In genomic region chr5:96000308-96000707, GRCh38 we compare ENCODE assay signal across 19 cellular contexts.
"Had no signal": no experiment of that assay in that cellular context is flagged by ENCODE, and none has a peak within 500 bp of the region (broad histone marks: within the 10 kb centered on the region; RNA-seq: fewer than 3 reads in every experiment).

No MANE protein-coding gene starts in this region.

- H3K4me1 Mint-ChIP-seq: mesothelial cell of epicardium had no signal

- FAIRE-seq: colon, endothelial cell of umbilical vein, keratinocyte had no signal

- DNase-seq: dermis blood vessel endothelial cell; dorsolateral prefrontal cortex; effector CD4-positive, alpha-beta T cell; effector memory CD4-positive, alpha-beta T cell; foreskin keratinocyte; heart left ventricle; hippocampal formation; left cardiac atrium; left lung; left ventricle myocardium superior; lower lobe of right lung; mesenchymal stem cell had no signal

- H3K4me3 Mint-ChIP-seq: mesothelial cell of epicardium had no signal

- H3K36me3 Mint-ChIP-seq: mesothelial cell of epicardium had no signal

- ATAC-seq: foreskin keratinocyte, gastroesophageal sphincter, heart left ventricle, left cardiac atrium, left lung, left ventricle myocardium superior, lower lobe of right lung had no signal

- H3K27ac ChIP-seq: coronary artery, dorsolateral prefrontal cortex, esophagus muscularis mucosa, foreskin keratinocyte, gastroesophageal sphincter, heart left ventricle, left lung, lower lobe of right lung had no signal

- H3K4me1 ChIP-seq: esophagus muscularis mucosa, foreskin keratinocyte, gastroesophageal sphincter, heart left ventricle, left lung, lower lobe of right lung had no signal

- H3K4me3 ChIP-seq: coronary artery, dorsolateral prefrontal cortex, esophagus muscularis mucosa, gastroesophageal sphincter, heart left ventricle, left lung, lower lobe of right lung had no signal

- H3K36me3 ChIP-seq: esophagus muscularis mucosa, gastroesophageal sphincter, heart left ventricle, left lung, lower lobe of right lung had no signal

- H3K9me3 ChIP-seq: esophagus muscularis mucosa, gastroesophageal sphincter, heart left ventricle, left lung, lower lobe of right lung had no signal

- H3K27me3 ChIP-seq: dorsolateral prefrontal cortex, esophagus muscularis mucosa, foreskin keratinocyte, gastroesophageal sphincter, heart left ventricle, left lung had no signal

- H3K27ac Mint-ChIP-seq: mesothelial cell of epicardium had no signal
